ENCODE assay signal across 1 cellular context in genomic region chr13:94658926-94659649, GRCh38.
TF ChIP-seq lines count a peak whose summit lies in the region.

No MANE protein-coding gene starts in this region.

TF ChIP-seq in GM23338, 12 proteins besides CTCF, POLR2A, EP300 and RAD21 (continued from another document):
- TF ChIP-seq ZNF462 (CRISPR knock-in tag; IDR thresholded peaks at IDR 0.05) = no peak
- TF ChIP-seq, protein P1, sequence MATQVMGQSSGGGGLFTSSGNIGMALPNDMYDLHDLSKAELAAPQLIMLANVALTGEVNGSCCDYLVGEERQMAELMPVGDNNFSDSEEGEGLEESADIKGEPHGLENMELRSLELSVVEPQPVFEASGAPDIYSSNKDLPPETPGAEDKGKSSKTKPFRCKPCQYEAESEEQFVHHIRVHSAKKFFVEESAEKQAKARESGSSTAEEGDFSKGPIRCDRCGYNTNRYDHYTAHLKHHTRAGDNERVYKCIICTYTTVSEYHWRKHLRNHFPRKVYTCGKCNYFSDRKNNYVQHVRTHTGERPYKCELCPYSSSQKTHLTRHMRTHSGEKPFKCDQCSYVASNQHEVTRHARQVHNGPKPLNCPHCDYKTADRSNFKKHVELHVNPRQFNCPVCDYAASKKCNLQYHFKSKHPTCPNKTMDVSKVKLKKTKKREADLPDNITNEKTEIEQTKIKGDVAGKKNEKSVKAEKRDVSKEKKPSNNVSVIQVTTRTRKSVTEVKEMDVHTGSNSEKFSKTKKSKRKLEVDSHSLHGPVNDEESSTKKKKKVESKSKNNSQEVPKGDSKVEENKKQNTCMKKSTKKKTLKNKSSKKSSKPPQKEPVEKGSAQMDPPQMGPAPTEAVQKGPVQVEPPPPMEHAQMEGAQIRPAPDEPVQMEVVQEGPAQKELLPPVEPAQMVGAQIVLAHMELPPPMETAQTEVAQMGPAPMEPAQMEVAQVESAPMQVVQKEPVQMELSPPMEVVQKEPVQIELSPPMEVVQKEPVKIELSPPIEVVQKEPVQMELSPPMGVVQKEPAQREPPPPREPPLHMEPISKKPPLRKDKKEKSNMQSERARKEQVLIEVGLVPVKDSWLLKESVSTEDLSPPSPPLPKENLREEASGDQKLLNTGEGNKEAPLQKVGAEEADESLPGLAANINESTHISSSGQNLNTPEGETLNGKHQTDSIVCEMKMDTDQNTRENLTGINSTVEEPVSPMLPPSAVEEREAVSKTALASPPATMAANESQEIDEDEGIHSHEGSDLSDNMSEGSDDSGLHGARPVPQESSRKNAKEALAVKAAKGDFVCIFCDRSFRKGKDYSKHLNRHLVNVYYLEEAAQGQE (IDR thresholded peaks at IDR 0.05; ENCODE audit: unreplicated experiment) = no peak
- no peak for TF ChIP-seq ZNF114 (CRISPR knock-in tag; IDR thresholded peaks at IDR 0.05)
- TF ChIP-seq STAT1 (IDR thresholded peaks at IDR 0.05; ENCODE audit: unreplicated experiment) = no peak
- no peak for TF ChIP-seq CREB1 (CRISPR knock-in tag; IDR thresholded peaks at IDR 0.05; ENCODE audit: low read depth)
TF ChIP-seq in GM23338: peak in this region for 0.
